9 cellular contexts compared by ENCODE assay signal in the genomic region with DNA sequence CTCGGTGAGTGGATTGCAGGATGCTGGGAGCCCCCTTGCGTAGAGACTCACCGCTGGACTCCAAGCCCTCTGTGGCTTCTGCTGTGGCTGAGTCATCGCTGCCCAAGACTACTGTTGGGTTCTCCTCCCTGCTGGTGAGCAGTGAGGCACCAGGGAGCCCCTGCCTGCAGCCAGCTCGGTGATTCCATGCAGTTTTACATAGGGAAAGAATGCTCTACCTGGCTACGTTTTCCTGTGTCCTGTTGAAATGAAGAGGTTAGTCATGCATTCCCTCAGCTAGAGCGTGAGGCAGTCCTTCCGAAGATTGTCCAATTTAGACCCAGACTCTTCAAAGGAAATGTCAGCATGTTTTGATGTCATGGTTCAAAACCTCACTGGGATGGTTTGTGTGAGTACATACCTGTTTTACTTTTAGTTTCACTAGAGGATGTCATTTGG. TPM values are rescaled to one million over a fixed set of nuclear protein-coding genes. Genes with fewer than 3 reads are reported as not detected.
A peak's percentile ranks its signal among the peaks of the same experiment; 100 is the strongest.
DNase-seq lines count a peak whose midpoint lies in the region; ATAC-seq and TF ChIP-seq lines count a peak whose summit lies in the region.
"Had no signal": no experiment of that assay in that cellular context is flagged by ENCODE, and none has a peak within 500 bp of the region (broad histone marks: within the 10 kb centered on the region; RNA-seq: fewer than 3 reads in every experiment).

No MANE protein-coding gene starts in this region.

- peak; percentile 61 for ATAC-seq in CD4-positive, alpha-beta T cell (ENCODE audit: poor library complexity)
- ATAC-seq in GM23338 (peak; percentile 74), upper lobe of right lung (no peak), Right ventricle myocardium superior (ENCODE audit: poor library complexity) (no peak), HG03045 (IDR thresholded peaks at IDR 0.05; ENCODE audit: unreplicated experiment) (no peak)
- peak; percentile 67 for ATAC-seq in effector memory CD8-positive, alpha-beta T cell (replicated peaks)

- CTCF ChIA-PET in CD4-positive, alpha-beta T cell (lab: Charles Lee), result no interaction called here

- peak overlapping the region; percentile 15 for H3K27ac ChIP-seq in CD4-positive, alpha-beta T cell (ENCODE audit: low read depth, low read length)
- H3K27ac ChIP-seq in GM23338 (ENCODE audit: low read depth), result no peak overlapping the region
- H3K27ac ChIP-seq in upper lobe of right lung, result peak overlapping the region; percentile 11

- no peak for TF ChIP-seq CTCF in CD4-positive, alpha-beta T cell (IDR thresholded peaks at IDR 0.05)
- TF ChIP-seq CTCF in GM23338 (conservative IDR thresholded peaks at IDR 0.05; ENCODE audit: low read depth in 2 of 2), result no peak
- no peak for TF ChIP-seq CTCF in upper lobe of right lung (IDR thresholded peaks at IDR 0.05)

- H3K36me3 Mint-ChIP-seq in CD4-positive, alpha-beta T cell (ENCODE audit: low read depth), result peaks cover 26% of the 10 kb centered on the region
- H3K36me3 Mint-ChIP-seq in GM23338 (ENCODE audit: low read depth), result no peaks in the 10 kb centered on the region; the same call in 2 of the 3 replicates
- H3K36me3 Mint-ChIP-seq in effector memory CD8-positive, alpha-beta T cell (ENCODE audit: insufficient read depth), result peaks cover 40% of the 10 kb centered on the region

- no peaks in the 10 kb centered on the region for H3K36me3 ChIP-seq in GM23338 (ENCODE audit: insufficient read depth)
- H3K36me3 ChIP-seq in upper lobe of right lung, result no peaks in the 10 kb centered on the region

- no peak overlapping the region for H2AFZ ChIP-seq in GM23338

- peaks cover 66% of the 10 kb centered on the region for H3K4me1 Mint-ChIP-seq in CD4-positive, alpha-beta T cell (ENCODE audit: low read depth)
- peaks cover 28% of the 10 kb centered on the region for H3K4me1 Mint-ChIP-seq in GM23338
- peaks cover 39 to 44% of the 10 kb centered on the region in 2 donors for H3K4me1 Mint-ChIP-seq in effector memory CD8-positive, alpha-beta T cell (ENCODE audit: low read depth in 2 of 2)

- no peaks in the 10 kb centered on the region for H3K27me3 Mint-ChIP-seq in CD4-positive, alpha-beta T cell
- peaks cover 8% of the 10 kb centered on the region for H3K27me3 Mint-ChIP-seq in GM23338 (ENCODE audit: insufficient read depth, low read depth, poor library complexity)
- H3K27me3 Mint-ChIP-seq in effector memory CD8-positive, alpha-beta T cell, result no peaks in the 10 kb centered on the region
- H3K27me3 Mint-ChIP-seq: dendritic cell treated with granulocyte-macrophage colony-stimulating factor and Interleukin-4, amounts not matched to agents 40 ng/mL and 50 ng/mL, for 4 days had no signal

- H3K9me3 ChIP-seq in CD4-positive, alpha-beta T cell (ENCODE audit: control insufficient read depth, low read length), result no peaks in the 10 kb centered on the region
- H3K9me3 ChIP-seq in upper lobe of right lung, result no peaks in the 10 kb centered on the region

- H3F3A ChIP-seq in GM23338 (replicated peaks; ENCODE audit: low read depth), result no peaks in the 10 kb centered on the region

- H3K79me2 ChIP-seq in GM23338 (replicated peaks; ENCODE audit: insufficient read depth), result peaks cover 17% of the 10 kb centered on the region; the same call in 1 of the 2 replicates

- peak in 3 of 10 experiments; percentile 7 to 18 (median 17) for DNase-seq in CD4-positive, alpha-beta T cell
- DNase-seq in GM23338 (ENCODE audit: low spot score), result no peak
- DNase-seq in T-helper 2 cell, result peak in 3 of 5 experiments; percentile 19 to 74 (median 31)
- peak in 2 of 3 experiments; percentile 5 to 13 for DNase-seq in effector memory CD8-positive, alpha-beta T cell
- DNase-seq in upper lobe of right lung, result no peak
- no peak for DNase-seq in globus pallidus (ENCODE audit: low spot score)
- DNase-seq in Right ventricle myocardium superior, result no peak

- H3K9me2 ChIP-seq in GM23338 (ENCODE audit: insufficient read depth), result no peaks in the 10 kb centered on the region

- no peak overlapping the region for H3K4me2 ChIP-seq in GM23338

- peak overlapping the region; percentile 76 for H3K4me3 Mint-ChIP-seq in CD4-positive, alpha-beta T cell
- no peak overlapping the region for H3K4me3 Mint-ChIP-seq in GM23338
- peak overlapping the region; percentile 75 to 78 for H3K4me3 Mint-ChIP-seq in effector memory CD8-positive, alpha-beta T cell
- H3K4me3 Mint-ChIP-seq: dendritic cell treated with granulocyte-macrophage colony-stimulating factor and Interleukin-4, amounts not matched to agents 40 ng/mL and 50 ng/mL, for 4 days had no signal

- H3K4me3 ChIP-seq in GM23338 (no peak overlapping the region), upper lobe of right lung (no peak overlapping the region)

- H3K4me1 ChIP-seq in GM23338 (ENCODE audit: insufficient read depth) (peaks cover 19% of the 10 kb centered on the region), upper lobe of right lung (no peaks in the 10 kb centered on the region)

- POLR2A ChIA-PET in CD4-positive, alpha-beta T cell (lab: Charles Lee), result interaction anchor here (1.8 kb wide), 1 partner anchor 10 kb away, joined by 4 read pairs; no protein-coding TSS in a partner anchor

- H3K9me3 Mint-ChIP-seq in CD4-positive, alpha-beta T cell, result no peaks in the 10 kb centered on the region
- no peaks in the 10 kb centered on the region for H3K9me3 Mint-ChIP-seq in GM23338
- no peaks in the 10 kb centered on the region for H3K9me3 Mint-ChIP-seq in effector memory CD8-positive, alpha-beta T cell
- H3K9me3 Mint-ChIP-seq: dendritic cell treated with granulocyte-macrophage colony-stimulating factor and Interleukin-4, amounts not matched to agents 40 ng/mL and 50 ng/mL, for 4 days had no signal

- no peaks in the 10 kb centered on the region for H4K20me1 ChIP-seq in GM23338 (replicated peaks; ENCODE audit: insufficient read depth)

- no peaks in the 10 kb centered on the region for H3K27me3 ChIP-seq in CD4-positive, alpha-beta T cell (ENCODE audit: control insufficient read depth, insufficient read depth, low read length)
- H3K27me3 ChIP-seq in GM23338 (ENCODE audit: insufficient read depth), result no peaks in the 10 kb centered on the region
- H3K27me3 ChIP-seq in upper lobe of right lung, result no peaks in the 10 kb centered on the region

- intact Hi-C loops in CD4-positive, alpha-beta T cell (cut with DNase I, micrococcal nuclease), result no loop called here
- intact Hi-C loops in upper lobe of right lung (cut with DNase I), result no loop called here
- intact Hi-C loops in Right ventricle myocardium superior (cut with DNase I), result no loop called here

- H3K27ac Mint-ChIP-seq in CD4-positive, alpha-beta T cell, result peak overlapping the region; percentile 84
- H3K27ac Mint-ChIP-seq in GM23338, result peak overlapping the region; percentile 78; the same call in 1 of the 2 replicates
- H3K27ac Mint-ChIP-seq in effector memory CD8-positive, alpha-beta T cell, result peak overlapping the region; percentile 93 to 94
- H3K27ac Mint-ChIP-seq: dendritic cell treated with granulocyte-macrophage colony-stimulating factor and Interleukin-4, amounts not matched to agents 40 ng/mL and 50 ng/mL, for 4 days had no signal

RNA-seq across cellular contexts. Expression of a gene that starts 28.2 kb away (rescaled TPM):
- total RNA-seq in CD4-positive, alpha-beta T cell, result 10 to 100 TPM; 27.1 to 32.4 TPM
- total RNA-seq in GM23338 (2014; rRNA removed; shearing (Covaris generic)), result 9.3 and 10.8 TPM in 2 replicates
- 3.5 and 3.7 TPM in 2 replicates for polyA plus RNA-seq in GM23338 (2016; fragmentation: Nextera tagmentation; extraction: Ambion mirVana)
- total RNA-seq in upper lobe of right lung (22.3 TPM), Right ventricle myocardium superior (9.8 TPM)

Comparison
In these comparisons a context has a peak if more than half of its experiments do, and no peak if none do; other contexts are left out.
1. ATAC-seq: peak in CD4-positive, alpha-beta T cell (single experiment), GM23338 (single experiment) and effector memory CD8-positive, alpha-beta T cell (single experiment); none in upper lobe of right lung (single experiment), Right ventricle myocardium superior (single experiment) and HG03045 (single experiment).
2. DNase-seq: peak in T-helper 2 cell (3 of 5) and effector memory CD8-positive, alpha-beta T cell (2 of 3); none in GM23338 (single experiment), upper lobe of right lung (single experiment), globus pallidus (single experiment) and Right ventricle myocardium superior (single experiment).
3. Peak in every context shown above with its lines, with median percentiles within 50 percentile points of each other: H3K27ac Mint-ChIP-seq.